1 cellular context compared by ENCODE assay signal in the genomic region with DNA sequence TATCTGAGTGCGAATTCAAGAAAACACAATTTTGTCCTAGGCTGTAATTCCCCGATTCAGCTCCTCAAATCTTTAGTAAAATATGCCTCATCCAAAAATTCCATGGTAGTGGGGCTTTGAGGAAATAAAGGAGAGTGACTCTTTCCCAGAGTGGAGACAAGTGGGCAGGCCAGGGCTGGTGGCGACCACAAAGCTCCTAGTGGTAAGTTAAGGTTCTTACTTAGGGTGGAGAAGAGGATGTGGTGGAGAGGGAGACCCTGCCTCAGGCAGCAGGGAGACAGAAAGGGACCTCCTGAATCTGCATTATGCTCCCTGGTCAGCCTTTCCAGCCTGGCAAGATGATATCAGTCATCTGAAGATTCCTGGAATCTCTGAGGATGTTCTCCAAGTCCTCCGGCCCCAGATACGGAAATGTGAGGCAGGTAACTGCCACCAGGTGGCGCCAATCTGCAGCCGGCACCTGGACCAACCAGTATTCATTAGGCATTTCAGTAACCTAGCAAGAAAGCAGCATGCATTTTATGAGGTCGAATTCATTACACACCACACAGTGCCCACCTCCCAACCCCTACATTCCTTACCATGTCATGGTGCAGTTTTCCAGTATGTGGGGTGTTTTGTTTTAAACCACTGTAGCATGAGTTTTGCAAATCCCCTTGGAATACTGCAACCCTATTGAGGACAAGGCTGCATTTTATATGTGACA.
TF ChIP-seq lines count a peak whose summit lies in the region.

No MANE protein-coding gene starts in this region.

TF ChIP-seq in SK-N-SH treated with all-trans-retinoic acid at 6 μM for 48 hours, 23 proteins besides CTCF, POLR2A, EP300 and RAD21 (continued from another document):
- TF ChIP-seq, protein P1, sequence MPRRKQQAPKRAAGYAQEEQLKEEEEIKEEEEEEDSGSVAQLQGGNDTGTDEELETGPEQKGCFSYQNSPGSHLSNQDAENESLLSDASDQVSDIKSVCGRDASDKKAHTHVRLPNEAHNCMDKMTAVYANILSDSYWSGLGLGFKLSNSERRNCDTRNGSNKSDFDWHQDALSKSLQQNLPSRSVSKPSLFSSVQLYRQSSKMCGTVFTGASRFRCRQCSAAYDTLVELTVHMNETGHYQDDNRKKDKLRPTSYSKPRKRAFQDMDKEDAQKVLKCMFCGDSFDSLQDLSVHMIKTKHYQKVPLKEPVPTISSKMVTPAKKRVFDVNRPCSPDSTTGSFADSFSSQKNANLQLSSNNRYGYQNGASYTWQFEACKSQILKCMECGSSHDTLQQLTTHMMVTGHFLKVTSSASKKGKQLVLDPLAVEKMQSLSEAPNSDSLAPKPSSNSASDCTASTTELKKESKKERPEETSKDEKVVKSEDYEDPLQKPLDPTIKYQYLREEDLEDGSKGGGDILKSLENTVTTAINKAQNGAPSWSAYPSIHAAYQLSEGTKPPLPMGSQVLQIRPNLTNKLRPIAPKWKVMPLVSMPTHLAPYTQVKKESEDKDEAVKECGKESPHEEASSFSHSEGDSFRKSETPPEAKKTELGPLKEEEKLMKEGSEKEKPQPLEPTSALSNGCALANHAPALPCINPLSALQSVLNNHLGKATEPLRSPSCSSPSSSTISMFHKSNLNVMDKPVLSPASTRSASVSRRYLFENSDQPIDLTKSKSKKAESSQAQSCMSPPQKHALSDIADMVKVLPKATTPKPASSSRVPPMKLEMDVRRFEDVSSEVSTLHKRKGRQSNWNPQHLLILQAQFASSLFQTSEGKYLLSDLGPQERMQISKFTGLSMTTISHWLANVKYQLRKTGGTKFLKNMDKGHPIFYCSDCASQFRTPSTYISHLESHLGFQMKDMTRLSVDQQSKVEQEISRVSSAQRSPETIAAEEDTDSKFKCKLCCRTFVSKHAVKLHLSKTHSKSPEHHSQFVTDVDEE (CRISPR knock-in tag; IDR thresholded peaks at IDR 0.05) = no peak
- TF ChIP-seq ISL1 (CRISPR knock-in tag; IDR thresholded peaks at IDR 0.05) (no peak), SNAI2 (CRISPR knock-in tag; IDR thresholded peaks at IDR 0.05) (no peak), BACH2 (CRISPR knock-in tag; IDR thresholded peaks at IDR 0.05; ENCODE audit: borderline replicate concordance) (no peak), ZFP3 (CRISPR knock-in tag; IDR thresholded peaks at IDR 0.05) (no peak), TOX (CRISPR knock-in tag; IDR thresholded peaks at IDR 0.05; ENCODE audit: borderline replicate concordance) (no peak)
TF ChIP-seq in SK-N-SH treated with all-trans-retinoic acid at 6 μM for 48 hours: peak in this region for 0.
